1 cellular context compared by ENCODE assay signal in genomic region chr15:65639509-65639908, GRCh38.
TF ChIP-seq lines count a peak whose summit lies in the region.

No MANE protein-coding gene starts in this region.

TF ChIP-seq in H1, 55 proteins besides CTCF, POLR2A, EP300 and RAD21:
- no peak for TF ChIP-seq KDM5A (IDR thresholded peaks at IDR 0.05; ENCODE audit: low read length)
- no peak for TF ChIP-seq TCF12 (IDR thresholded peaks at IDR 0.05; ENCODE audit: low read depth, low read length)
- TF ChIP-seq POLR2AphosphoS5 (IDR thresholded peaks at IDR 0.05; ENCODE audit: low read depth, low read length): no peak
- no peak for TF ChIP-seq POU5F1 (IDR thresholded peaks at IDR 0.05; ENCODE audit: low read depth, low read length)
- no peak for TF ChIP-seq HDAC2 (IDR thresholded peaks at IDR 0.05; ENCODE audit: borderline replicate concordance in 1 of 2, low read depth in 2 of 2, low read length in 2 of 2)
- no peak for TF ChIP-seq TBP (IDR thresholded peaks at IDR 0.05; ENCODE audit: low read depth, low read length)
- TF ChIP-seq SIN3A (conservative IDR thresholded peaks at IDR 0.05 in 1 of 2, IDR thresholded peaks at IDR 0.05 in 1 of 2; ENCODE audit: low read depth in 1 of 2, low read length in 2 of 2): no peak
- no peak for TF ChIP-seq SP2 (IDR thresholded peaks at IDR 0.05; ENCODE audit: low read length)
- no peak for TF ChIP-seq SIX5 (IDR thresholded peaks at IDR 0.05; ENCODE audit: low read depth, low read length)
- no peak for TF ChIP-seq EZH2 (IDR thresholded peaks at IDR 0.05; ENCODE audit: low read depth, low read length, severe bottlenecking)
TF ChIP-seq in H1: peak in this region for 0.
